10 cellular contexts compared by ENCODE assay signal in genomic region chr1:193463518-193463917, GRCh38.
"Had no signal": no experiment of that assay in that cellular context is flagged by ENCODE, and none has a peak within 500 bp of the region (broad histone marks: within the 10 kb centered on the region; RNA-seq: fewer than 3 reads in every experiment).

No MANE protein-coding gene starts in this region.

- ATAC-seq: naive thymus-derived CD8-positive, alpha-beta T cell had no signal

- H3K27me3 ChIP-seq: colonic mucosa, upper lobe of left lung had no signal

- H3K36me3 ChIP-seq: colonic mucosa, upper lobe of left lung had no signal

- DNase-seq: activated CD4-positive, alpha-beta T cell treated with anti-CD3 and anti-CD28 coated beads, Interleukin-2, amount 50 U/mL, for 1 hour; activated CD4-positive, CD25-positive, alpha-beta regulatory T cell; activated naive CD4-positive, alpha-beta T cell treated with anti-CD3 and anti-CD28 coated beads for 36 hours; colonic mucosa; effector CD4-positive, alpha-beta T cell; hippocampal formation; naive thymus-derived CD8-positive, alpha-beta T cell; stimulated activated CD4-positive, alpha-beta T cell treated with anti-CD3 and anti-CD28 coated beads, Interleukin-12 subunit alpha, Interleukin-12 subunit beta, amount 100 ng/mL, for 4 hours; stimulated activated naive CD4-positive, alpha-beta T cell treated with Interleukin-2 at 50 U/mL for 16 hours; upper lobe of left lung had no signal

- H3K9me3 Mint-ChIP-seq: activated naive CD4-positive, alpha-beta T cell treated with anti-CD3 and anti-CD28 coated beads for 36 hours had no signal

- H3K4me1 ChIP-seq: colonic mucosa, upper lobe of left lung had no signal

- H3K9me3 ChIP-seq: colonic mucosa, upper lobe of left lung had no signal

- H3K27ac Mint-ChIP-seq: activated naive CD4-positive, alpha-beta T cell treated with anti-CD3 and anti-CD28 coated beads for 36 hours had no signal

- H3K27ac ChIP-seq: colonic mucosa, upper lobe of left lung had no signal

- H3K4me3 ChIP-seq: colonic mucosa had no signal

- H3K36me3 Mint-ChIP-seq: naive thymus-derived CD8-positive, alpha-beta T cell had no signal
